ENCODE assay signal across 19 cellular contexts in genomic region chr1:7313081-7313546, GRCh38.
DNase-seq lines count a peak whose midpoint lies in the region; ATAC-seq and TF ChIP-seq lines count a peak whose summit lies in the region.
"Had no signal": no experiment of that assay in that cellular context is flagged by ENCODE, and none has a peak within 500 bp of the region (broad histone marks: within the 10 kb centered on the region; RNA-seq: fewer than 3 reads in every experiment).

No MANE protein-coding gene starts in this region.

- H3K27ac Mint-ChIP-seq in type B pancreatic cell, result no peak overlapping the region
- H3K27ac Mint-ChIP-seq: activated CD8-positive, alpha-beta T cell treated with anti-CD3 and anti-CD28 coated beads for 36 hours; activated naive CD4-positive, alpha-beta T cell treated with anti-CD3 and anti-CD28 coated beads for 36 hours had no signal

- ATAC-seq in GM21515 (IDR thresholded peaks at IDR 0.05; ENCODE audit: unreplicated experiment), result no peak
- ATAC-seq: A549; activated CD8-positive, alpha-beta T cell treated with anti-CD3 and anti-CD28 coated beads for 36 hours; lower lobe of right lung had no signal

- no peaks in the 10 kb centered on the region for H3K36me3 ChIP-seq in SK-N-MC (ENCODE audit: insufficient read depth, low read length)
- H3K36me3 ChIP-seq: cardiac muscle cell, lower lobe of right lung, ovary, tibial nerve had no signal

- H3K4me3 Mint-ChIP-seq in type B pancreatic cell, result no peak overlapping the region
- H3K4me3 Mint-ChIP-seq: activated CD8-positive, alpha-beta T cell treated with anti-CD3 and anti-CD28 coated beads for 36 hours; activated naive CD4-positive, alpha-beta T cell treated with anti-CD3 and anti-CD28 coated beads for 36 hours had no signal

- H3K9me3 Mint-ChIP-seq in type B pancreatic cell, result peaks cover 6% of the 10 kb centered on the region

- H3K36me3 Mint-ChIP-seq in type B pancreatic cell, result no peaks in the 10 kb centered on the region

- H3K9ac ChIP-seq in SK-N-MC (ENCODE audit: insufficient read length), result peak overlapping the region; percentile 23

- H3K4me1 Mint-ChIP-seq in type B pancreatic cell (ENCODE audit: unreplicated experiment), result peaks cover 7% of the 10 kb centered on the region

- DNase-seq in NCI-H510A treated with DMSO at 0.1 percent for 48 hours (lab: John Stamatoyannopoulos, UW) (peak; percentile 45), NCI-H510A (lab: John Stamatoyannopoulos, UW) (no peak), SK-N-MC (ENCODE audit: low read depth, low spot score) (no peak), globus pallidus (ENCODE audit: low spot score) (peak; percentile 45), type B pancreatic cell (ENCODE audit: extremely low spot score, unreplicated experiment) (peak; percentile 55), 8988T (no peak), putamen (ENCODE audit: low spot score) (no peak)
- DNase-seq: activated CD8-positive, alpha-beta T cell treated with anti-CD3 and anti-CD28 coated beads for 36 hours; activated naive CD4-positive, alpha-beta T cell treated with anti-CD3 and anti-CD28 coated beads for 36 hours; lower lobe of right lung; NCI-H446; ovary; RPMI8226; stimulated activated CD4-positive, alpha-beta T cell treated with anti-CD3 and anti-CD28 coated beads, Interleukin-15, amount 100 ng/mL, for 24 hours had no signal

- no peaks in the 10 kb centered on the region for H3K9me3 ChIP-seq in SK-N-MC (ENCODE audit: low read depth, low read length)
- H3K9me3 ChIP-seq: ovary had no signal

- no peak overlapping the region for H3K27ac ChIP-seq in SK-N-MC
- H3K27ac ChIP-seq: cardiac muscle cell, epithelial cell of prostate, lower lobe of right lung, ovary, tibial nerve had no signal

- no peak overlapping the region for H3K4me3 ChIP-seq in SK-N-MC
- H3K4me3 ChIP-seq: A549, cardiac muscle cell, lower lobe of right lung, ovary, tibial nerve had no signal

- TF ChIP-seq CTCF in type B pancreatic cell (conservative IDR thresholded peaks at IDR 0.05), result no peak

- peaks cover 4% of the 10 kb centered on the region for H3K27me3 Mint-ChIP-seq in type B pancreatic cell

Comparison
In these comparisons a context has a peak if more than half of its experiments do, and no peak if none do; other contexts are left out.
1. DNase-seq: peak in NCI-H510A treated with DMSO at 0.1 percent for 48 hours (single experiment), globus pallidus (single experiment) and type B pancreatic cell (single experiment); none in NCI-H510A (single experiment), SK-N-MC (single experiment), 8988T (single experiment) and putamen (single experiment).